29 cellular contexts compared by ENCODE assay signal in the genomic region with DNA sequence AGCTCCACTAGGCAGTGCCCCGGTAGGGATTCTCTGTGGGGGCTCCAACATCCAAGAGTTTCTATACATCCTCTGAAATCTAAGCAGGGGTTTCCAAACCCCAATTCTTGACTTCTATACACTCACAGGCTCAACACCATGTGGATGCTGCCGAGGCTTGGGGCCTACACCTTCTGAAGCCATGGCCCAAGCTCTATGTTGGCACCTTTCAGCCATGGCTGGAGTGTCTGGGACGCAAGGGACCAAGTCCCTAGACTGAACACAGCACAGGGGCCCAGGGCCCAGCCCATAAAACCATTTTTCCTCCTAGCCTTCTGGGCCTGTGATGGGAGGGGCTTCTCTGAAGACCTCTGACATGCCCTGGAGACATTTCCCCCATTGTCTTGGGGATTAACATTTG.
"Had no signal": no experiment of that assay in that cellular context is flagged by ENCODE, and none has a peak within 500 bp of the region (broad histone marks: within the 10 kb centered on the region; RNA-seq: fewer than 3 reads in every experiment).

No MANE protein-coding gene starts in this region.

- H3K36me3 ChIP-seq: stomach, suprapubic skin, thoracic aorta, thyroid gland, tibial artery, tibial nerve, transverse colon, upper lobe of left lung, upper lobe of right lung, uterus, vagina had no signal

- H3K27ac Mint-ChIP-seq: stimulated activated effector memory CD8-positive, alpha-beta T cell treated with anti-CD3 and anti-CD28 coated beads, Interleukin-12 subunit alpha, Interleukin-12 subunit beta, amount 100 ng/mL, for 72 hours; stimulated activated memory B cell treated with anti-CD40 and anti-IgM and Interleukin-4, amounts not matched to agents 10 μg/mL and 1 μg/mL and 100 μg/mL, for 72 hours; stimulated activated naive B cell treated with anti-CD40 and anti-IgM and Interleukin-4, amounts not matched to agents 10 μg/mL and 1 μg/mL and 100 μg/mL, for 72 hours; stimulated activated naive CD8-positive, alpha-beta T cell treated with anti-CD3 and anti-CD28 coated beads, Interleukin-15, amount 100 ng/mL, for 72 hours; stimulated activated naive CD8-positive, alpha-beta T cell treated with anti-CD3 and anti-CD28 coated beads, Interleukin-15, Interleukin-2, amounts not matched to agents 100 ng/mL and 50 ng/mL, for 24 hours; type B pancreatic cell had no signal

- ATAC-seq: stimulated activated effector memory CD8-positive, alpha-beta T cell treated with anti-CD3 and anti-CD28 coated beads, Interleukin-12 subunit alpha, Interleukin-12 subunit beta, amount 100 ng/mL, for 72 hours; stimulated activated memory B cell treated with anti-CD40 and anti-IgM and Interleukin-4, amounts not matched to agents 10 μg/mL and 1 μg/mL and 100 μg/mL, for 72 hours; stimulated activated naive B cell treated with anti-CD40 and anti-IgM and Interleukin-4, amounts not matched to agents 10 μg/mL and 1 μg/mL and 100 μg/mL, for 72 hours; stimulated activated naive CD8-positive, alpha-beta T cell treated with anti-CD3 and anti-CD28 coated beads, Interleukin-15, amount 100 ng/mL, for 72 hours; stimulated activated naive CD8-positive, alpha-beta T cell treated with anti-CD3 and anti-CD28 coated beads, Interleukin-15, Interleukin-2, amounts not matched to agents 100 U/mL and 50 U/mL, for 24 hours; upper lobe of right lung had no signal

- H3K4me1 ChIP-seq: stomach, suprapubic skin, testis, thyroid gland, tibial artery, tibial nerve, transverse colon, upper lobe of left lung, upper lobe of right lung, uterus, vagina had no signal

- H3K27ac ChIP-seq: stomach, suprapubic skin, testis, thoracic aorta, thyroid gland, tibial artery, tibial nerve, transverse colon, upper lobe of left lung, upper lobe of right lung, uterus, vagina had no signal

- H3K36me3 Mint-ChIP-seq: stimulated activated effector memory CD8-positive, alpha-beta T cell treated with anti-CD3 and anti-CD28 coated beads, Interleukin-12 subunit alpha, Interleukin-12 subunit beta, amount 100 ng/mL, for 72 hours; stimulated activated memory B cell treated with anti-CD40 and anti-IgM and Interleukin-4, amounts not matched to agents 10 μg/mL and 1 μg/mL and 100 μg/mL, for 72 hours; stimulated activated naive B cell treated with anti-CD40 and anti-IgM and Interleukin-4, amounts not matched to agents 10 μg/mL and 1 μg/mL and 100 μg/mL, for 72 hours; type B pancreatic cell had no signal

- H3K4me1 Mint-ChIP-seq: stimulated activated effector memory CD8-positive, alpha-beta T cell treated with anti-CD3 and anti-CD28 coated beads, Interleukin-12 subunit alpha, Interleukin-12 subunit beta, amount 100 ng/mL, for 72 hours; stimulated activated memory B cell treated with anti-CD40 and anti-IgM and Interleukin-4, amounts not matched to agents 10 μg/mL and 1 μg/mL and 100 μg/mL, for 72 hours; stimulated activated naive B cell treated with anti-CD40 and anti-IgM and Interleukin-4, amounts not matched to agents 10 μg/mL and 1 μg/mL and 100 μg/mL, for 72 hours; stimulated activated naive CD8-positive, alpha-beta T cell treated with anti-CD3 and anti-CD28 coated beads, Interleukin-15, amount 100 ng/mL, for 72 hours had no signal

- H3K4me3 Mint-ChIP-seq: stimulated activated effector memory CD8-positive, alpha-beta T cell treated with anti-CD3 and anti-CD28 coated beads, Interleukin-12 subunit alpha, Interleukin-12 subunit beta, amount 100 ng/mL, for 72 hours; stimulated activated memory B cell treated with anti-CD40 and anti-IgM and Interleukin-4, amounts not matched to agents 10 μg/mL and 1 μg/mL and 100 μg/mL, for 72 hours; stimulated activated naive B cell treated with anti-CD40 and anti-IgM and Interleukin-4, amounts not matched to agents 10 μg/mL and 1 μg/mL and 100 μg/mL, for 72 hours; stimulated activated naive CD8-positive, alpha-beta T cell treated with anti-CD3 and anti-CD28 coated beads, Interleukin-15, amount 100 ng/mL, for 72 hours; stimulated activated naive CD8-positive, alpha-beta T cell treated with anti-CD3 and anti-CD28 coated beads, Interleukin-15, Interleukin-2, amounts not matched to agents 100 ng/mL and 50 ng/mL, for 24 hours; type B pancreatic cell had no signal

- H3K4me3 ChIP-seq: stomach, suprapubic skin, testis, thoracic aorta, thyroid gland, tibial artery, tibial nerve, transverse colon, upper lobe of left lung, upper lobe of right lung, uterus, vagina had no signal

- H3K27me3 Mint-ChIP-seq: stimulated activated memory B cell treated with anti-CD40 and anti-IgM and Interleukin-4, amounts not matched to agents 10 μg/mL and 1 μg/mL and 100 μg/mL, for 72 hours; stimulated activated naive B cell treated with anti-CD40 and anti-IgM and Interleukin-4, amounts not matched to agents 10 μg/mL and 1 μg/mL and 100 μg/mL, for 72 hours; stimulated activated naive CD8-positive, alpha-beta T cell treated with anti-CD3 and anti-CD28 coated beads, Interleukin-15, amount 100 ng/mL, for 72 hours; stimulated activated naive CD8-positive, alpha-beta T cell treated with anti-CD3 and anti-CD28 coated beads, Interleukin-15, Interleukin-2, amounts not matched to agents 100 ng/mL and 50 ng/mL, for 24 hours; type B pancreatic cell had no signal

- DNase-seq: stimulated activated CD4-positive, alpha-beta T cell treated with anti-CD3 and anti-CD28 coated beads, Interleukin-2, amount 100 ng/mL, for 48 hours; stimulated activated CD4-positive, alpha-beta T cell treated with anti-CD3 and anti-CD28 coated beads, Interleukin-4, amount 100 ng/mL, for 1 hour; stimulated activated CD4-positive, alpha-beta T cell treated with anti-CD3 and anti-CD28 coated beads, Interleukin-4, amount 100 ng/mL, for 24 hours; stimulated activated CD4-positive, alpha-beta T cell treated with anti-CD3 and anti-CD28 coated beads, Interleukin-4, amount 100 ng/mL, for 4 hours; stimulated activated CD8-positive, alpha-beta memory T cell treated with anti-CD3 and anti-CD28 coated beads, Interleukin-4, amount 100 ng/mL, for 48 hours; stimulated activated naive B cell treated with anti-CD40 and anti-IgM and Interleukin-4, amounts not matched to agents 10 μg/mL and 1 μg/mL and 100 μg/mL, for 72 hours; stimulated activated naive CD4-positive, alpha-beta T cell; stimulated activated naive CD4-positive, alpha-beta T cell treated with Interleukin-2 at 50 U/mL for 16 hours; stimulated activated naive CD8-positive, alpha-beta T cell treated with anti-CD3 and anti-CD28 coated beads, Interleukin-15, amount 100 ng/mL, for 72 hours; stimulated activated naive CD8-positive, alpha-beta T cell treated with anti-CD3 and anti-CD28 coated beads, Interleukin-15, Interleukin-2, amounts not matched to agents 100 U/mL and 50 U/mL, for 24 hours; stomach; substantia nigra; testis; thyroid gland; tibial artery; transverse colon; trophoblast cell; upper lobe of left lung; upper lobe of right lung; uterus had no signal

- H3K9me3 ChIP-seq: suprapubic skin, testis, thoracic aorta, thyroid gland, tibial artery, transverse colon, upper lobe of right lung, uterus, vagina had no signal

- FAIRE-seq: urothelium cell line had no signal
